ENCODE assay signal across 9 cellular contexts in genomic region chr15:38817427-38818155, GRCh38.
DNase-seq lines count a peak whose midpoint lies in the region; ATAC-seq and TF ChIP-seq lines count a peak whose summit lies in the region.
"Had no signal": no experiment of that assay in that cellular context is flagged by ENCODE, and none has a peak within 500 bp of the region (broad histone marks: within the 10 kb centered on the region; RNA-seq: fewer than 3 reads in every experiment).

No MANE protein-coding gene starts in this region.

- no peak overlapping the region for H3K27ac ChIP-seq in effector memory CD4-positive, alpha-beta T cell (ENCODE audit: insufficient read depth, low read length, poor library complexity, severe bottlenecking)

- no peaks in the 10 kb centered on the region for H3K4me1 ChIP-seq in effector memory CD4-positive, alpha-beta T cell (ENCODE audit: control insufficient read depth, insufficient read depth, low read length, poor library complexity, severe bottlenecking)

- H3K4me3 Mint-ChIP-seq in CD14-positive monocyte, result no peak overlapping the region
- no peak overlapping the region for H3K4me3 Mint-ChIP-seq in mesothelial cell of epicardium
- H3K4me3 Mint-ChIP-seq: T-helper 1 cell treated with Interleukin-12 subunit alpha and Interleukin-12 subunit beta and Interleukin-4 antibody, amounts not matched to agents 30 μg/mL and 1 μg/mL, for 36 hours had no signal

- no peaks in the 10 kb centered on the region for H3K27me3 ChIP-seq in effector memory CD4-positive, alpha-beta T cell (replicated peaks; ENCODE audit: control insufficient read depth, insufficient read depth, low read length, poor library complexity, severe bottlenecking)

- no peak overlapping the region for H3K4me3 ChIP-seq in effector memory CD4-positive, alpha-beta T cell (ENCODE audit: insufficient read depth, low read depth, low read length, poor library complexity, severe bottlenecking)

- H3K36me3 ChIP-seq in effector memory CD4-positive, alpha-beta T cell (ENCODE audit: control insufficient read depth, insufficient read depth, low read length), result no peaks in the 10 kb centered on the region

- H3K4me1 Mint-ChIP-seq in CD14-positive monocyte (peaks cover 3% of the 10 kb centered on the region), mesothelial cell of epicardium (peaks cover 20% of the 10 kb centered on the region)

- no peaks in the 10 kb centered on the region for H3K9me3 ChIP-seq in effector memory CD4-positive, alpha-beta T cell (ENCODE audit: control insufficient read depth, low read length)

- H3K9me3 Mint-ChIP-seq in CD14-positive monocyte (peaks cover 0 to 5% (median 0%) of the 10 kb centered on the region in 7 donors), mesothelial cell of epicardium (no peaks in the 10 kb centered on the region)
- H3K9me3 Mint-ChIP-seq: T-helper 1 cell treated with Interleukin-12 subunit alpha and Interleukin-12 subunit beta and Interleukin-4 antibody, amounts not matched to agents 30 μg/mL and 1 μg/mL, for 36 hours had no signal

- ATAC-seq in GM19025 (IDR thresholded peaks at IDR 0.05; ENCODE audit: low read depth, unreplicated experiment), result peak; percentile 81
- ATAC-seq in HG03139 (IDR thresholded peaks at IDR 0.05; ENCODE audit: unreplicated experiment), result peak; percentile 91

- DNase-seq in CD14-positive monocyte (ENCODE audit: low spot score) (peak; percentile 68), NCI-H526 (lab: John Stamatoyannopoulos, UW) (peak; percentile 67 to 91), mesothelial cell of epicardium (ENCODE audit: low spot score in 2 of 2, unreplicated experiment in 2 of 2) (peak; percentile 67 to 94)
- DNase-seq in activated CD8-positive, alpha-beta memory T cell treated with anti-CD3 and anti-CD28 coated beads for 1 hour (ENCODE audit: extremely low read depth in 1 of 2, low read depth in 1 of 2), result peak; percentile 51 to 71
- DNase-seq in effector memory CD4-positive, alpha-beta T cell, result peak; percentile 51 to 67 (median 52)
- DNase-seq in stimulated activated CD8-positive, alpha-beta memory T cell treated with anti-CD3 and anti-CD28 coated beads, Interleukin-4, amount 100 ng/mL, for 24 hours (ENCODE audit: low read depth), result peak; percentile 70

- no peaks in the 10 kb centered on the region for H3K36me3 Mint-ChIP-seq in CD14-positive monocyte
- no peaks in the 10 kb centered on the region for H3K36me3 Mint-ChIP-seq in mesothelial cell of epicardium

- intact Hi-C loops in CD14-positive monocyte (cut with micrococcal nuclease), result loop anchor here (5.0 kb wide), 2 partner anchors 760 to 940 kb away; no protein-coding TSS in a partner anchor

- TF ChIP-seq CTCF in CD14-positive monocyte (IDR thresholded peaks at IDR 0.05) (peak; percentile 99), mesothelial cell of epicardium (IDR thresholded peaks at IDR 0.05; ENCODE audit: unreplicated experiment) (peak; percentile 99)

- H3K27me3 Mint-ChIP-seq in CD14-positive monocyte (ENCODE audit: low read depth in 3 of 3) (peaks cover 0 to 8% (median 3%) of the 10 kb centered on the region in 3 donors), mesothelial cell of epicardium (ENCODE audit: low read depth) (peaks cover 1% of the 10 kb centered on the region)

- H3K27ac Mint-ChIP-seq in CD14-positive monocyte, result no peak overlapping the region
- peak overlapping the region; percentile 45 for H3K27ac Mint-ChIP-seq in mesothelial cell of epicardium
- H3K27ac Mint-ChIP-seq: T-helper 1 cell treated with Interleukin-12 subunit alpha and Interleukin-12 subunit beta and Interleukin-4 antibody, amounts not matched to agents 30 μg/mL and 1 μg/mL, for 36 hours had no signal
